In the genomic region with DNA sequence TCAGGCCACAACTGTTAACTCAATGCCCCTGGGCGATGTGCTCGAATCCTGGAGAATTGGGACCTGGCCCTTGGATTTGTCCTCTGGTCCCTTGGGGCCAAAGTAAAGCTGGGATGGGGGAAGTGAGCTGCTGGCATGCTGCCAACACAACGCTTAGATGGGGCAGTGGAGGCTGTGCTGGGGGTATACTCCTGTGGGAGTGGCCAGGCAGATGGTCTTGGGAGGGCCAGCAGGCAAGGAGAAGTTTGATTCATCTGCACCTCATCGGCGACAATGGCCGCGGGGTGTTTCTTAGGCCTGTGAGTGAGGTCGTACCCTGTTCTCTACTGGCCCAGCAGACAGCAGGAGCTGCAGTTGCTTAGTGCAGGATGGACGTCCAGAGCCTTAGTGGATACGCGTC, we compare ENCODE assay signal across 16 cellular contexts.
"Had no signal": no experiment of that assay in that cellular context is flagged by ENCODE, and none has a peak within 500 bp of the region (broad histone marks: within the 10 kb centered on the region; RNA-seq: fewer than 3 reads in every experiment).

No MANE protein-coding gene starts in this region.

- H3K4me2 ChIP-seq: hepatocyte, smooth muscle cell had no signal

- DNase-seq: cortex of kidney; dorsolateral prefrontal cortex; effector CD8-positive, alpha-beta T cell; foreskin melanocyte; head of caudate nucleus; kidney glomerular epithelial cell; naive thymus-derived CD4-positive, alpha-beta T cell; nephron progenitor cell; right cardiac atrium; stimulated activated CD4-positive, alpha-beta T cell treated with anti-CD3 and anti-CD28 coated beads, Interleukin-4, amount 100 ng/mL, for 1 hour; stimulated activated CD8-positive, alpha-beta memory T cell treated with anti-CD3 and anti-CD28 coated beads, Interleukin-4, amount 100 ng/mL, for 48 hours; testis had no signal

- H3K36me3 ChIP-seq: tibial nerve had no signal

- H3K4me1 ChIP-seq: parathyroid adenoma, testis, tibial nerve had no signal

- H3K79me2 ChIP-seq: hepatocyte, parathyroid adenoma had no signal

- H3K27me3 ChIP-seq: hepatocyte, testis, tibial nerve had no signal

- H2AFZ ChIP-seq: hepatocyte, parathyroid adenoma had no signal

- H3K4me3 ChIP-seq: dorsolateral prefrontal cortex, hepatocyte, smooth muscle cell, testis, tibial nerve had no signal

- H3K9me3 ChIP-seq: testis, tibial nerve had no signal

- H3K27ac ChIP-seq: dorsolateral prefrontal cortex, hepatocyte, parathyroid adenoma, testis, tibial nerve had no signal

- H3K9ac ChIP-seq: parathyroid adenoma had no signal
